9 cellular contexts compared by ENCODE assay signal in genomic region chr7:128031901-128032604, GRCh38. TPM values are rescaled to one million over a fixed set of nuclear protein-coding genes. Genes with fewer than 3 reads are reported as not detected.
A peak's percentile ranks its signal among the peaks of the same experiment; 100 is the strongest.
DNase-seq lines count a peak whose midpoint lies in the region; ATAC-seq and TF ChIP-seq lines count a peak whose summit lies in the region.
"Had no signal": no experiment of that assay in that cellular context is flagged by ENCODE, and none has a peak within 500 bp of the region (broad histone marks: within the 10 kb centered on the region; RNA-seq: fewer than 3 reads in every experiment).

No MANE protein-coding gene starts in this region.

- no peak for TF ChIP-seq EP300 in ovary (IDR thresholded peaks at IDR 0.05)
- TF ChIP-seq EP300 in tibial nerve (IDR thresholded peaks at IDR 0.05): peak in 1 of 2 donors; percentile 30

- H3K27me3 ChIP-seq in Peyer's patch (no peaks in the 10 kb centered on the region), ovary (no peaks in the 10 kb centered on the region), tibial nerve (no peaks in the 10 kb centered on the region)

- WGBS in ovary, 3 donors: 0 to 1% (median 1%) methylated on average over 58 to 87 of the region's 87 CpGs
- 0 to 1% methylated on average over 25 to 62 of the region's 87 CpGs for WGBS in tibial nerve, 2 donors

- H3K9me3 Mint-ChIP-seq in activated naive CD4-positive, alpha-beta T cell treated with anti-CD3 and anti-CD28 coated beads, Interleukin-2, amount 50 U/mL, for 24 hours: no peaks in the 10 kb centered on the region

- no peaks in the 10 kb centered on the region for H3K9me3 ChIP-seq in Peyer's patch
- no peaks in the 10 kb centered on the region for H3K9me3 ChIP-seq in ovary
- no peaks in the 10 kb centered on the region for H3K9me3 ChIP-seq in tibial nerve
- H3K9me3 ChIP-seq: A549 had no signal

- H3K27ac ChIP-seq in Peyer's patch (peak overlapping the region in 1 of 4 donors; percentile 22), ovary (peak overlapping the region in 1 of 2 donors; percentile 0), tibial nerve (peak overlapping the region; percentile 7 to 63 (median 58))
- H3K27ac ChIP-seq: A549 had no signal

- TF ChIP-seq CTCF in Peyer's patch (IDR thresholded peaks at IDR 0.05) (peak in 4 of 6 experiments; percentile 3 to 28 (median 22)), ovary (IDR thresholded peaks at IDR 0.05) (peak in 2 of 3 donors; percentile 27), tibial nerve (IDR thresholded peaks at IDR 0.05) (peak in 3 of 5 experiments; percentile 16 to 27 (median 25))

- no peak for TF ChIP-seq POLR2A in Peyer's patch (IDR thresholded peaks at IDR 0.05)
- TF ChIP-seq POLR2A in ovary (IDR thresholded peaks at IDR 0.05): no peak
- TF ChIP-seq POLR2A in tibial nerve (IDR thresholded peaks at IDR 0.05): peak in 1 of 2 donors; percentile 21

- H3K4me1 Mint-ChIP-seq in activated naive CD4-positive, alpha-beta T cell treated with anti-CD3 and anti-CD28 coated beads, Interleukin-2, amount 50 U/mL, for 24 hours: peaks cover 12% of the 10 kb centered on the region

- no peaks in the 10 kb centered on the region for H3K36me3 ChIP-seq in Peyer's patch
- H3K36me3 ChIP-seq in ovary: no peaks in the 10 kb centered on the region
- peaks cover 0 to 10% (median 0%) of the 10 kb centered on the region in 3 donors for H3K36me3 ChIP-seq in tibial nerve

- peak overlapping the region; percentile 44 to 64 (median 60) for H3K4me3 ChIP-seq in Peyer's patch
- peak overlapping the region; percentile 52 for H3K4me3 ChIP-seq in ovary
- peak overlapping the region; percentile 38 to 72 (median 47) for H3K4me3 ChIP-seq in tibial nerve
- H3K4me3 ChIP-seq: A549 had no signal

- DNase-seq in NCI-H187 treated with DMSO at 0.1 percent for 48 hours (lab: John Stamatoyannopoulos, UW) (peak; percentile 26), NCI-H187 (lab: John Stamatoyannopoulos, UW) (no peak), Peyer's patch (peak; percentile 22 to 59 (median 56)), globus pallidus (ENCODE audit: low spot score) (peak; percentile 55), ovary (peak; percentile 37 to 72 (median 52)), tibial nerve (ENCODE audit: low spot score in 2 of 2) (no peak)

- ATAC-seq in HG03064 (IDR thresholded peaks at IDR 0.05; ENCODE audit: low read depth, unreplicated experiment): peak; percentile 52
- ATAC-seq: A549 had no signal

- peaks cover 1% of the 10 kb centered on the region for H3K27me3 Mint-ChIP-seq in activated naive CD4-positive, alpha-beta T cell treated with anti-CD3 and anti-CD28 coated beads, Interleukin-2, amount 50 U/mL, for 24 hours

- peak overlapping the region; percentile 87 for H3K27ac Mint-ChIP-seq in activated naive CD4-positive, alpha-beta T cell treated with anti-CD3 and anti-CD28 coated beads, Interleukin-2, amount 50 U/mL, for 24 hours

- H3K4me1 ChIP-seq in Peyer's patch (peaks cover 0 to 30% (median 12%) of the 10 kb centered on the region in 4 donors), ovary (ENCODE audit: insufficient read depth) (peaks cover 9% of the 10 kb centered on the region), tibial nerve (peaks cover 0 to 56% (median 8%) of the 10 kb centered on the region in 4 donors)
- H3K4me1 ChIP-seq: A549 had no signal

- intact Hi-C loops in ovary (cut with DNase I): no loop called here

- H3K4me3 Mint-ChIP-seq in activated naive CD4-positive, alpha-beta T cell treated with anti-CD3 and anti-CD28 coated beads, Interleukin-2, amount 50 U/mL, for 24 hours: peak overlapping the region; percentile 88

- H3K36me3 Mint-ChIP-seq in activated naive CD4-positive, alpha-beta T cell treated with anti-CD3 and anti-CD28 coated beads, Interleukin-2, amount 50 U/mL, for 24 hours: peaks cover 13% of the 10 kb centered on the region

RNA-seq across cellular contexts. Expression of gene LRRC4, which starts 0.8 kb away (rescaled TPM):
- total RNA-seq in Peyer's patch (1 to 10 TPM in 3 of 4 donors, not detected in 1; 1.6 to 2.5 (median 2.1) TPM), ovary (10 to 100 TPM in 1 of 7 donors, 1 to 10 TPM in 5, under 1 TPM in 1; 0.72 to 16.7 (median 4.6) TPM), tibial nerve (1 to 10 TPM; 2.2 to 2.4 (median 2.3) TPM)
- polyA plus RNA-seq in ovary: 1 to 10 TPM; 2.0 to 5.3 TPM
- polyA plus RNA-seq: A549 had no signal

Comparison
In these comparisons a context has a peak if more than half of its experiments do, and no peak if none do; other contexts are left out.
1. DNase-seq: peak in NCI-H187 treated with DMSO at 0.1 percent for 48 hours (single experiment), Peyer's patch (3 of 3), globus pallidus (single experiment) and ovary (5 of 5); none in NCI-H187 (0 of 2) and tibial nerve (0 of 2).
2. Peak in every context shown above with its lines, with median percentiles within 50 percentile points of each other: H3K4me3 ChIP-seq and CTCF ChIP-seq.